In the genomic region with DNA sequence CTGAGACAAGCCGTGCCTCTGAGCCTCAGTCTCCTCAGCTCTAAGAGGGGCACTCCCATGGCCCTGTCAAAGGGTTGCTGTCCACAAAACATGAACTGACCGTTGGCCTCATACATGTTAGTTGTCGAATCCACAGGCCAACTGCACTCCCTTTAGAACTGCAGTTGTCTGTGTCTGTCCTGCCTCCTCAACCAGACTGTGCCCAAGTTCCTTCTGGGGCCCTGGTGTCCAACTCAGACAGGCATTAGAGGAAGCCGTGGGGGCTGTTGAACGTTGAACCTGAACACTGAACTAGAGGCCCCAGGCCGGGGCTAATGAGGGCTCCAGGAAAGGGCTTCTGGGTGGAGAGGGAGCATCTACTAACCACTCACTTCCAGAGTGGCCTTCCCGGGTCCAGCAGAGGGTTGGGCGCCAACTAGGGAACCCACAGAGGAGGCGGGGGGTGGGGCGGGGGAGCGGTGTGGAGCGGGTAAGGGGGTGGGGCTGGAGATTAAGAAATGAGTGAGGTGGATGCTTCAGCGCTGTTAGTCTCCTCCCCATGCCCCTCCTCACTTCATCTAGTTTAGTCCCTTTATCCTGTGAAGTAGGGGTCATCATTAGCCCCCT, we compare ENCODE assay signal across 8 cellular contexts. TPM values are rescaled to one million over a fixed set of nuclear protein-coding genes. Genes with fewer than 3 reads are reported as not detected.
DNase-seq lines count a peak whose midpoint lies in the region; ATAC-seq and TF ChIP-seq lines count a peak whose summit lies in the region.

A gene with protein sequence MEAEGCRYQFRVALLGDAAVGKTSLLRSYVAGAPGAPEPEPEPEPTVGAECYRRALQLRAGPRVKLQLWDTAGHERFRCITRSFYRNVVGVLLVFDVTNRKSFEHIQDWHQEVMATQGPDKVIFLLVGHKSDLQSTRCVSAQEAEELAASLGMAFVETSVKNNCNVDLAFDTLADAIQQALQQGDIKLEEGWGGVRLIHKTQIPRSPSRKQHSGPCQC (plus strand): TSS at position 558 of the 606 bp plus-strand sequence. CDS start 247 bp downstream, outside the sequence.

- POLR2A ChIA-PET in T-cell (lab: Charles Lee), result no interaction called here

- H3K27ac ChIP-seq in neutrophil, result peak within 1 kb of the TSS; percentile 39

- H3K27me3 ChIP-seq in BE2C (no peaks in the 10 kb centered on the region), neutrophil (peaks cover 12% of the 10 kb centered on the region)

- H3K9me3 ChIP-seq in BE2C (no peaks in the 10 kb centered on the region), neutrophil (no peaks in the 10 kb centered on the region)

- H3K4me3 ChIP-seq in BE2C (ENCODE audit: low read depth, low read length) (peak within 1 kb of the TSS; percentile 44), fibroblast of villous mesenchyme (ENCODE audit: low read depth, low read length) (peak within 1 kb of the TSS; percentile 69), neutrophil (ENCODE audit: low read depth in 1 of 2, low read length in 1 of 2) (peak within 1 kb of the TSS; percentile 49 to 52)

- ATAC-seq in GM19467 (IDR thresholded peaks at IDR 0.05; ENCODE audit: unreplicated experiment) (peak; percentile 31), T-cell (replicated peaks in 1 of 4) (peak; percentile 48 to 82 (median 60)), GM18873 (IDR thresholded peaks at IDR 0.05; ENCODE audit: low FRiP score, unreplicated experiment) (no peak), GM19035 (IDR thresholded peaks at IDR 0.05; ENCODE audit: unreplicated experiment) (no peak)

- H3K27ac Mint-ChIP-seq in T-cell, result no peak within 1 kb of the TSS

- no peak for TF ChIP-seq CTCF in BE2C (IDR thresholded peaks at IDR 0.05; ENCODE audit: low read depth, low read length)
- no peak for TF ChIP-seq CTCF in fibroblast of villous mesenchyme (IDR thresholded peaks at IDR 0.05; ENCODE audit: insufficient read depth, low read depth, low read length)
- no peak for TF ChIP-seq CTCF in neutrophil (IDR thresholded peaks at IDR 0.05)

- H3K36me3 Mint-ChIP-seq in T-cell, result peaks cover 4% of the 10 kb centered on the region

- DNase-seq in BE2C, result no peak
- peak in 4 of 34 experiments; percentile 2 to 16 (median 6) for DNase-seq in T-cell
- DNase-seq in fibroblast of villous mesenchyme (ENCODE audit: low read depth), result peak; percentile 55
- no peak for DNase-seq in NCI-H1417 (lab: John Stamatoyannopoulos, UW)

- no peaks in the 10 kb centered on the region for H3K9me3 Mint-ChIP-seq in T-cell

- peaks cover 0 to 7% of the 10 kb centered on the region in 2 donors for H3K27me3 Mint-ChIP-seq in T-cell

- CTCF ChIA-PET in T-cell (lab: Charles Lee), result no interaction called here

- H3K36me3 ChIP-seq in BE2C, result no peaks in the 10 kb centered on the region
- H3K36me3 ChIP-seq in neutrophil, result peaks cover 19% of the 10 kb centered on the region

- H3K4me1 Mint-ChIP-seq in T-cell, result peaks cover 0 to 8% (median 5%) of the 10 kb centered on the region in 3 donors

- H3K4me1 ChIP-seq in BE2C (no peaks in the 10 kb centered on the region), neutrophil (ENCODE audit: control insufficient read depth in 1 of 2, insufficient read depth in 1 of 2, low read depth in 1 of 2, low read length in 1 of 2) (peaks cover 8 to 13% of the 10 kb centered on the region in 2 experiments)

- peak within 1 kb of the TSS; percentile 75 to 78 (median 77) for H3K4me3 Mint-ChIP-seq in T-cell

RNA-seq across cellular contexts. Expression of the gene that starts here (rescaled TPM):
- 0.91 TPM for polyA plus RNA-seq in BE2C (2012; ENCODE audit: insufficient read depth, insufficient read length, low read depth)
- total RNA-seq in T-cell, result not detected
- 3.9 and 5.2 TPM in 2 replicates for total RNA-seq in fibroblast of villous mesenchyme

Comparison
In these comparisons a context has a peak if more than half of its experiments do, and no peak if none do; other contexts are left out.
1. Peak in ATAC-seq in T-cell; RNA of the gene not detected or under 1 TPM.